Comparison of ENCODE assay signal across 8 cellular contexts in the genomic region with DNA sequence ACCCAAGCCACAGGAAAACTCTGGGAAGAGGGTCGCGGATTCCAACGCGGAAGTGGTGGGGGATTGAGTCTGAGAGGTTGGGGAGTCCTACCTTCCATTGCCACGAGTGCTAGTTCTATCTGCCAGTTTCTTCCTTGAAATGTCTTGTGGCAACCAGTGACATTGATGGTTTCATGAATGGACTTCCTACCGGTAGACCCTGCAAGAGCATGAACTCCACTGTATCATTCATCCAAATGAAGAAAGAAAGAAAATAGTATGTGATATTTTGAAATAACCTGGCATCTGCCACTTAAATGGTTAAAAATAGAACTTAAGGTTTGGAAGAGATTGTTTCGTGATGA. TPM values are rescaled to one million over a fixed set of nuclear protein-coding genes. Genes with fewer than 3 reads are reported as not detected.
DNase-seq lines count a peak whose midpoint lies in the region; ATAC-seq, FAIRE-seq and TF ChIP-seq lines count a peak whose summit lies in the region.

No MANE protein-coding gene starts in this region.

- peak; percentile 26 for ATAC-seq in HG02885 (IDR thresholded peaks at IDR 0.05; ENCODE audit: poor library complexity, unreplicated experiment)

- peak overlapping the region; percentile 80 for H3K4me2 ChIP-seq in OCI-LY3 (ENCODE audit: low read length)
- peak overlapping the region; percentile 83 for H3K4me2 ChIP-seq in endothelial cell of umbilical vein (ENCODE audit: insufficient read depth, low read length)
- peak overlapping the region; percentile 85 for H3K4me2 ChIP-seq in neural cell (ENCODE audit: low read length)

- H3K36me3 ChIP-seq in OCI-LY3 (replicated peaks; ENCODE audit: low read depth, low read length): no peaks in the 10 kb centered on the region
- H3K36me3 ChIP-seq in endothelial cell of umbilical vein (ENCODE audit: control insufficient read depth in 2 of 2, extremely low read depth in 1 of 2, insufficient read depth in 2 of 2, low read length in 2 of 2): no peaks in the 10 kb centered on the region
- H3K36me3 ChIP-seq in neural cell (ENCODE audit: insufficient read depth, low read length): no peaks in the 10 kb centered on the region

- peaks cover 31% of the 10 kb centered on the region for H3K79me2 ChIP-seq in OCI-LY3 (ENCODE audit: low read length)
- peaks cover 22% of the 10 kb centered on the region for H3K79me2 ChIP-seq in endothelial cell of umbilical vein (ENCODE audit: control insufficient read depth, insufficient read depth, low read length)
- peaks cover 21% of the 10 kb centered on the region for H3K79me2 ChIP-seq in neural cell (replicated peaks; ENCODE audit: insufficient read depth, low read length)

- POLR2A ChIA-PET in endothelial cell of umbilical vein (lab: Charles Lee): interaction anchor here (1.3 kb wide), 1 partner anchor 115 kb away, joined by 3 read pairs; no protein-coding TSS in a partner anchor

- no peak overlapping the region for H3K27ac ChIP-seq in OCI-LY3 (ENCODE audit: low read length)
- H3K27ac ChIP-seq in endothelial cell of umbilical vein (ENCODE audit: insufficient read depth, low read depth, low read length): peak overlapping the region; percentile 73
- peak overlapping the region; percentile 89 for H3K27ac ChIP-seq in neural cell (ENCODE audit: low read length)

- peaks cover 19% of the 10 kb centered on the region for H3K4me1 ChIP-seq in OCI-LY3 (ENCODE audit: low read length)
- H3K4me1 ChIP-seq in endothelial cell of umbilical vein (ENCODE audit: control insufficient read depth, extremely low read depth, insufficient read depth, low read length): peaks cover 17% of the 10 kb centered on the region

- no peak for TF ChIP-seq POLR2A in endothelial cell of umbilical vein (IDR thresholded peaks at IDR 0.05; ENCODE audit: low read depth, low read length)

- no peaks in the 10 kb centered on the region for H3K27me3 Mint-ChIP-seq in activated naive CD4-positive, alpha-beta T cell treated with anti-CD3 and anti-CD28 coated beads for 36 hours (ENCODE audit: low read depth)

- no peak for DNase-seq in activated naive CD4-positive, alpha-beta T cell treated with anti-CD3 and anti-CD28 coated beads for 36 hours
- no peak for DNase-seq in activated naive CD4-positive, alpha-beta T cell treated with anti-CD3 and anti-CD28 coated beads, Interleukin-2, amount 50 U/mL, for 16 hours
- peak; percentile 41 for DNase-seq in endothelial cell of umbilical vein (ENCODE audit: low read depth, low spot score)
- DNase-seq in NCI-H82 treated with DMSO at 0.1 percent for 48 hours (lab: John Stamatoyannopoulos, UW; ENCODE audit: unreplicated experiment): no peak
- DNase-seq in NCI-H226: no peak

- dilution Hi-C loops in endothelial cell of umbilical vein (cut with MboI; ENCODE audit: extremely low pct_ligation_motif_present, low sequenced_read_pairs): no loop called here

- no peaks in the 10 kb centered on the region for H3K9me3 Mint-ChIP-seq in activated naive CD4-positive, alpha-beta T cell treated with anti-CD3 and anti-CD28 coated beads for 36 hours

- peaks cover 20% of the 10 kb centered on the region for H3K4me1 Mint-ChIP-seq in activated naive CD4-positive, alpha-beta T cell treated with anti-CD3 and anti-CD28 coated beads for 36 hours (ENCODE audit: low read depth)

- peak overlapping the region; percentile 100 for H2AFZ ChIP-seq in OCI-LY3 (ENCODE audit: low read depth, low read length)
- H2AFZ ChIP-seq in endothelial cell of umbilical vein (ENCODE audit: low read depth, low read length): peak overlapping the region; percentile 99
- peak overlapping the region; percentile 98 for H2AFZ ChIP-seq in neural cell (ENCODE audit: low read depth, low read length)

- no TSS peak for BruUV-seq in endothelial cell of umbilical vein (replicated peaks; lab: Mats Ljungman, UMichigan)

- TF ChIP-seq RAD21 in neural cell (conservative IDR thresholded peaks at IDR 0.05): no peak

- H3K9me1 ChIP-seq in endothelial cell of umbilical vein (replicated peaks; ENCODE audit: control insufficient read depth, extremely low read depth, insufficient read depth, low read length): no peaks in the 10 kb centered on the region

- H3F3A ChIP-seq in neural cell (ENCODE audit: insufficient read depth, low read length, poor library complexity, severe bottlenecking): no peaks in the 10 kb centered on the region

- H3K27ac Mint-ChIP-seq in activated naive CD4-positive, alpha-beta T cell treated with anti-CD3 and anti-CD28 coated beads for 36 hours: peak overlapping the region; percentile 54

- H4K20me1 ChIP-seq in OCI-LY3 (ENCODE audit: insufficient read depth, low read length): no peaks in the 10 kb centered on the region
- no peaks in the 10 kb centered on the region for H4K20me1 ChIP-seq in endothelial cell of umbilical vein (replicated peaks; ENCODE audit: control insufficient read depth, extremely low read depth, insufficient read depth, low read length)
- H4K20me1 ChIP-seq in neural cell (ENCODE audit: insufficient read depth): no peaks in the 10 kb centered on the region

- H3K9me3 ChIP-seq in OCI-LY3 (ENCODE audit: insufficient read depth, low read length): no peaks in the 10 kb centered on the region
- H3K9me3 ChIP-seq in endothelial cell of umbilical vein (replicated peaks; ENCODE audit: control insufficient read depth, insufficient read depth, low read length): no peaks in the 10 kb centered on the region
- no peaks in the 10 kb centered on the region for H3K9me3 ChIP-seq in neural cell (ENCODE audit: low read length)

- H3K4me3 ChIP-seq in OCI-LY3 (ENCODE audit: low read length) (peak overlapping the region; percentile 92), endothelial cell of umbilical vein (replicated peaks in 1 of 3; ENCODE audit: insufficient read depth in 1 of 3, low read depth in 1 of 3, low read length in 3 of 3) (peak overlapping the region; percentile 84 to 99 (median 90)), neural cell (ENCODE audit: low read length) (peak overlapping the region; percentile 93)

- no peak for TF ChIP-seq CTCF in OCI-LY3 (IDR thresholded peaks at IDR 0.05; ENCODE audit: low read depth, low read length)
- TF ChIP-seq CTCF in endothelial cell of umbilical vein (IDR thresholded peaks at IDR 0.05; ENCODE audit: extremely low read depth in 1 of 2, insufficient read depth in 1 of 2, low read depth in 1 of 2, low read length in 2 of 2): no peak
- no peak for TF ChIP-seq CTCF in neural cell (IDR thresholded peaks at IDR 0.05; ENCODE audit: poor library complexity, severe bottlenecking)

- no peak for TF ChIP-seq EP300 in neural cell (conservative IDR thresholded peaks at IDR 0.05; ENCODE audit: poor library complexity, severe bottlenecking)

- intact Hi-C loops in activated naive CD4-positive, alpha-beta T cell treated with anti-CD3 and anti-CD28 coated beads for 36 hours (cut with micrococcal nuclease): loop anchor here (1.0 to 10.0 kb wide), 12 partner anchors 17 to 1159 kb away; a partner anchor contains a TSS
- intact Hi-C loops in endothelial cell of umbilical vein (cut with micrococcal nuclease): loop anchor here (10.0 kb wide), 1 partner anchor 588 kb away; a partner anchor contains a TSS

- FAIRE-seq in endothelial cell of umbilical vein (lab: Jason Lieb, UNC): no peak

- no peaks in the 10 kb centered on the region for H3K9me2 ChIP-seq in neural cell (ENCODE audit: insufficient read depth, low read length)

- no peaks in the 10 kb centered on the region for H3K27me3 ChIP-seq in OCI-LY3 (ENCODE audit: low read depth, low read length)
- H3K27me3 ChIP-seq in endothelial cell of umbilical vein (ENCODE audit: control insufficient read depth in 2 of 2, insufficient read depth in 2 of 2, low read length in 2 of 2): no peaks in the 10 kb centered on the region
- H3K27me3 ChIP-seq in neural cell (ENCODE audit: insufficient read depth, low read depth, low read length): no peaks in the 10 kb centered on the region

- H3K36me3 Mint-ChIP-seq in activated naive CD4-positive, alpha-beta T cell treated with anti-CD3 and anti-CD28 coated beads for 36 hours (ENCODE audit: low read depth): peaks cover 2% of the 10 kb centered on the region

- no peak overlapping the region for H3K4me3 Mint-ChIP-seq in activated naive CD4-positive, alpha-beta T cell treated with anti-CD3 and anti-CD28 coated beads for 36 hours

- CTCF ChIA-PET in activated naive CD4-positive, alpha-beta T cell treated with anti-CD3 and anti-CD28 coated beads for 36 hours (lab: Charles Lee): no interaction called here
- CTCF ChIA-PET in endothelial cell of umbilical vein (lab: Charles Lee): interaction anchor here (0.9 to 4.1 kb wide), 4 partner anchors 11 to 193 kb away, joined by 3 to 35 read pairs (median 3); no protein-coding TSS in a partner anchor

- H3K9ac ChIP-seq in OCI-LY3 (ENCODE audit: low read length): peak overlapping the region; percentile 97
- H3K9ac ChIP-seq in endothelial cell of umbilical vein (replicated peaks; ENCODE audit: extremely low read depth, insufficient read depth, low read length): peak overlapping the region; percentile 96
- H3K9ac ChIP-seq in neural cell (ENCODE audit: low read length): peak overlapping the region; percentile 97

TF ChIP-seq in endothelial cell of umbilical vein, 7 proteins besides CTCF, POLR2A, EP300 and RAD21 (continues in another document):
- TF ChIP-seq JUN (IDR thresholded peaks at IDR 0.05; ENCODE audit: borderline replicate concordance, insufficient read depth, insufficient read length, low read depth) (no peak), GATA2 (IDR thresholded peaks at IDR 0.05; ENCODE audit: insufficient read depth, insufficient read length, low read depth, low read length) (no peak), FOS (IDR thresholded peaks at IDR 0.05; ENCODE audit: borderline replicate concordance, insufficient read depth, low read length) (no peak), MYC (IDR thresholded peaks at IDR 0.05; ENCODE audit: low read depth, low read length) (no peak)

TF ChIP-seq in neural cell, 6 proteins besides CTCF, POLR2A, EP300 and RAD21:
- TF ChIP-seq MXI1 (conservative IDR thresholded peaks at IDR 0.05; ENCODE audit: poor library complexity, severe bottlenecking): no peak
- TF ChIP-seq POLR2AphosphoS5 (IDR thresholded peaks at IDR 0.05): peak; percentile 5

RNA-seq across cellular contexts. Expression of a gene that starts 1.1 kb away (rescaled TPM):
- 10 to 100 TPM; 12.2 to 12.6 TPM for total RNA-seq in activated naive CD4-positive, alpha-beta T cell treated with anti-CD3 and anti-CD28 coated beads for 36 hours
- 20.2 and 20.4 TPM in 2 replicates for total RNA-seq in endothelial cell of umbilical vein
- polyA plus RNA-seq in endothelial cell of umbilical vein: 10.3 and 13.6 TPM in 2 replicates
- polyA plus RNA-seq in endothelial cell of umbilical vein (2011; cell fraction: cytosol; rRNA removed): 7.1 and 9.3 TPM in 2 replicates
- polyA plus RNA-seq in endothelial cell of umbilical vein (2011; cell fraction: nucleus; rRNA removed): 24.7 and 36.6 TPM in 2 replicates
- 9.0 and 16.9 TPM in 2 replicates for polyA plus RNA-seq in endothelial cell of umbilical vein (2012)
- 20.1 and 24.7 TPM in 2 replicates for polyA minus RNA-seq in endothelial cell of umbilical vein
- 1.1 TPM for polyA minus RNA-seq in endothelial cell of umbilical vein (2011; cell fraction: cytosol; rRNA and poly(A)+ RNA removed)
- polyA minus RNA-seq in endothelial cell of umbilical vein (2011; cell fraction: nucleus; rRNA and poly(A)+ RNA removed): 67.2 and 90.0 TPM in 2 replicates
- 5.5 and 7.0 TPM in 2 replicates for polyA plus RNA-seq in neural cell
- 19.2 and 28.9 TPM in 2 replicates for polyA minus RNA-seq in neural cell
